2 cellular contexts compared by ENCODE assay signal in genomic region chr3:191068946-191069813, GRCh38.
TF ChIP-seq lines count a peak whose summit lies in the region.

No MANE protein-coding gene starts in this region.

TF ChIP-seq in HepG2, 621 proteins besides CTCF, POLR2A, EP300 and RAD21 (continued from another document):
- TF ChIP-seq XRCC5 (optimal IDR thresholded peaks at IDR 0.05; ENCODE audit: low read length) = no peak
- TF ChIP-seq CREB1 (IDR thresholded peaks at IDR 0.05) = peak; percentile 58
- no peak for TF ChIP-seq CREB1 (CRISPR knock-in tag; IDR thresholded peaks at IDR 0.05)
- no peak for TF ChIP-seq DBP (CRISPR knock-in tag; IDR thresholded peaks at IDR 0.05; ENCODE audit: not compliant biosample characterization)
- TF ChIP-seq ATF1 (CRISPR knock-in tag; IDR thresholded peaks at IDR 0.05) = no peak
- TF ChIP-seq TBL1XR1 (IDR thresholded peaks at IDR 0.05; ENCODE audit: borderline replicate concordance, low read length, partially characterized antibody) = no peak
- TF ChIP-seq ATF7 (IDR thresholded peaks at IDR 0.05) = peak; percentile 80
- TF ChIP-seq ATF7 (CRISPR knock-in tag; IDR thresholded peaks at IDR 0.05) = no peak

TF ChIP-seq in K562, 482 proteins besides CTCF, POLR2A, EP300 and RAD21 (continued from another document):
- TF ChIP-seq PRDM10 (IDR thresholded peaks at IDR 0.05; ENCODE audit: partially characterized antibody) = no peak
TF ChIP-seq in K562: peak in this region for 5.
